In genomic region chr3:126956361-126956760, GRCh38 we compare ENCODE assay signal across 24 cellular contexts. TPM values are rescaled to one million over a fixed set of nuclear protein-coding genes. Genes with fewer than 3 reads are reported as not detected.
DNase-seq lines count a peak whose midpoint lies in the region; ATAC-seq and TF ChIP-seq lines count a peak whose summit lies in the region.
"Had no signal": no experiment of that assay in that cellular context is flagged by ENCODE, and none has a peak within 500 bp of the region (broad histone marks: within the 10 kb centered on the region; RNA-seq: fewer than 3 reads in every experiment).

No MANE protein-coding gene starts in this region.

- no peaks in the 10 kb centered on the region for H3K79me2 ChIP-seq in GM23248 (ENCODE audit: insufficient read depth)

- CTCF ChIA-PET in RWPE1 (lab: Yijun Ruan, JAX), result interaction anchor here (0.6 kb wide), 1 partner anchor 44 kb away, joined by 4 read pairs; no protein-coding TSS in a partner anchor

- H3K36me3 Mint-ChIP-seq in glutamatergic neuron (ENCODE audit: unreplicated experiment), result no peaks in the 10 kb centered on the region
- H3K36me3 Mint-ChIP-seq in stimulated activated naive B cell treated with anti-CD40 and anti-IgM and Interleukin-4, amounts not matched to agents 10 μg/mL and 1 μg/mL and 100 μg/mL, for 72 hours, result peaks cover 5 to 30% of the 10 kb centered on the region in 2 donors
- H3K36me3 Mint-ChIP-seq: activated naive CD8-positive, alpha-beta T cell treated with anti-CD3 and anti-CD28 coated beads, Interleukin-2, amount 10 ng/mL, durations not matched to agents 7 days and 5 days; CD14-positive monocyte; natural killer cell had no signal

- in situ Hi-C loops in GM23248 (cut with MboI), result no loop called here

- peaks cover 11% of the 10 kb centered on the region for H3K27me3 Mint-ChIP-seq in glutamatergic neuron (ENCODE audit: unreplicated experiment)
- H3K27me3 Mint-ChIP-seq in stimulated activated naive B cell treated with anti-CD40 and anti-IgM and Interleukin-4, amounts not matched to agents 10 μg/mL and 1 μg/mL and 100 μg/mL, for 72 hours, result no peaks in the 10 kb centered on the region
- H3K27me3 Mint-ChIP-seq: activated naive CD8-positive, alpha-beta T cell treated with anti-CD3 and anti-CD28 coated beads, Interleukin-2, amount 10 ng/mL, durations not matched to agents 7 days and 5 days had no signal

- no peaks in the 10 kb centered on the region for H3K27me3 ChIP-seq in GM23248 (replicated peaks; ENCODE audit: insufficient read depth)
- H3K27me3 ChIP-seq: dorsolateral prefrontal cortex, transverse colon had no signal

- no peak overlapping the region for H3K4me2 ChIP-seq in GM23248 (ENCODE audit: unreplicated experiment)

- H4K20me1 ChIP-seq in GM23248 (ENCODE audit: insufficient read depth), result no peaks in the 10 kb centered on the region

- H3K9ac ChIP-seq in GM23248, result no peak overlapping the region

- no peaks in the 10 kb centered on the region for H3K36me3 ChIP-seq in GM23248 (ENCODE audit: low read depth)
- H3K36me3 ChIP-seq: transverse colon had no signal

- TF ChIP-seq CTCF in RWPE1 (conservative IDR thresholded peaks at IDR 0.05; ENCODE audit: low read depth), result no peak
- TF ChIP-seq CTCF in glutamatergic neuron (IDR thresholded peaks at IDR 0.05; ENCODE audit: partially characterized antibody, unreplicated experiment), result no peak

- H3K27ac Mint-ChIP-seq in glutamatergic neuron (ENCODE audit: unreplicated experiment), result no peak overlapping the region
- H3K27ac Mint-ChIP-seq in stimulated activated naive B cell treated with anti-CD40 and anti-IgM and Interleukin-4, amounts not matched to agents 10 μg/mL and 1 μg/mL and 100 μg/mL, for 72 hours, result peak overlapping the region; percentile 75
- H3K27ac Mint-ChIP-seq: activated CD8-positive, alpha-beta T cell treated with anti-CD3 and anti-CD28 coated beads, Interleukin-2, amount 10 ng/mL, durations not matched to agents 7 days and 5 days; activated naive CD8-positive, alpha-beta T cell treated with anti-CD3 and anti-CD28 coated beads, Interleukin-2, amount 10 ng/mL, durations not matched to agents 7 days and 5 days; CD14-positive monocyte; natural killer cell had no signal

- no peaks in the 10 kb centered on the region for H3K9me3 ChIP-seq in GM23248 (ENCODE audit: low read depth)
- H3K9me3 ChIP-seq: transverse colon had no signal

- H3K4me1 Mint-ChIP-seq in glutamatergic neuron (ENCODE audit: low read depth, unreplicated experiment), result peaks cover 13% of the 10 kb centered on the region
- peaks cover 33 to 53% of the 10 kb centered on the region in 2 donors for H3K4me1 Mint-ChIP-seq in stimulated activated naive B cell treated with anti-CD40 and anti-IgM and Interleukin-4, amounts not matched to agents 10 μg/mL and 1 μg/mL and 100 μg/mL, for 72 hours
- H3K4me1 Mint-ChIP-seq: activated naive CD8-positive, alpha-beta T cell treated with anti-CD3 and anti-CD28 coated beads, Interleukin-2, amount 10 ng/mL, durations not matched to agents 7 days and 5 days; CD14-positive monocyte; natural killer cell had no signal

- H3F3A ChIP-seq in GM23248 (ENCODE audit: insufficient read depth), result no peaks in the 10 kb centered on the region

- no peak overlapping the region for H3K4me3 ChIP-seq in GM23248
- H3K4me3 ChIP-seq: dorsolateral prefrontal cortex, GM12878, SK-N-MC, transverse colon had no signal

- H3K4me1 ChIP-seq in GM23248 (ENCODE audit: insufficient read depth), result peaks cover 14% of the 10 kb centered on the region

- no peaks in the 10 kb centered on the region for H3K9me2 ChIP-seq in GM23248 (ENCODE audit: insufficient read depth)

- H3K9me3 Mint-ChIP-seq in glutamatergic neuron (ENCODE audit: unreplicated experiment), result peaks cover 6% of the 10 kb centered on the region
- H3K9me3 Mint-ChIP-seq in stimulated activated naive B cell treated with anti-CD40 and anti-IgM and Interleukin-4, amounts not matched to agents 10 μg/mL and 1 μg/mL and 100 μg/mL, for 72 hours, result no peaks in the 10 kb centered on the region
- H3K9me3 Mint-ChIP-seq: activated naive CD8-positive, alpha-beta T cell treated with anti-CD3 and anti-CD28 coated beads, Interleukin-2, amount 10 ng/mL, durations not matched to agents 7 days and 5 days; CD14-positive monocyte; natural killer cell had no signal

- DNase-seq in NAMALWA (ENCODE audit: low spot score) (peak; percentile 46), RWPE1 (ENCODE audit: low spot score) (no peak), glutamatergic neuron (peak; percentile 3), GM23248 (no peak), GOT3 (lab: John Stamatoyannopoulos, UW) (no peak)
- DNase-seq in stimulated activated naive B cell treated with anti-CD40 and anti-IgM and Interleukin-4, amounts not matched to agents 10 μg/mL and 1 μg/mL and 100 μg/mL, for 72 hours, result no peak
- DNase-seq: activated CD8-positive, alpha-beta T cell treated with anti-CD3 and anti-CD28 coated beads, Interleukin-2, amount 10 ng/mL, durations not matched to agents 7 days and 5 days; activated effector memory CD4-positive, alpha-beta T cell treated with anti-CD3 and anti-CD28 coated beads, Interleukin-2, amount 50 U/mL, for 16 hours; activated naive CD8-positive, alpha-beta T cell treated with anti-CD3 and anti-CD28 coated beads, Interleukin-2, amount 10 ng/mL, durations not matched to agents 7 days and 5 days; midbrain; natural killer cell; NCI-H1092; NCI-H187 treated with DMSO at 0.1 percent for 48 hours; NCI-H2227 treated with DMSO at 0.1 percent for 48 hours; NCI-H526 treated with DMSO at 0.1 percent for 48 hours; small intestine; stimulated activated CD4-positive, alpha-beta T cell treated with anti-CD3 and anti-CD28 coated beads, Interleukin-2, amount 100 ng/mL, for 24 hours; T-helper 2 cell; transverse colon had no signal

- 82 to 88% methylated on average over 8 of the region's 8 CpGs for WGBS in GM23248 (ENCODE audit: low coverage in 1 of 2, low lambda C conversion rate in 2 of 2, missing lambda C conversion rate in 2 of 2), 2 experiments

- no peak overlapping the region for H2AFZ ChIP-seq in GM23248

- POLR2A ChIA-PET in RWPE1 (lab: Yijun Ruan, JAX; ENCODE audit: low non-redundant PET), result no interaction called here

- ATAC-seq in stimulated activated naive B cell treated with anti-CD40 and anti-IgM and Interleukin-4, amounts not matched to agents 10 μg/mL and 1 μg/mL and 100 μg/mL, for 72 hours (replicated peaks), result no peak
- no peak for ATAC-seq in HG03520 (IDR thresholded peaks at IDR 0.05; ENCODE audit: unreplicated experiment)
- ATAC-seq: activated CD8-positive, alpha-beta T cell treated with anti-CD3 and anti-CD28 coated beads, Interleukin-2, amount 10 ng/mL, durations not matched to agents 7 days and 5 days; GM12878; natural killer cell had no signal

- H3K27ac ChIP-seq in RWPE1, result peak overlapping the region; percentile 88
- H3K27ac ChIP-seq in GM23248, result no peak overlapping the region
- H3K27ac ChIP-seq: dorsolateral prefrontal cortex, SK-N-MC, transverse colon had no signal

- no peak overlapping the region for H3K4me3 Mint-ChIP-seq in glutamatergic neuron (ENCODE audit: unreplicated experiment)
- no peak overlapping the region for H3K4me3 Mint-ChIP-seq in stimulated activated naive B cell treated with anti-CD40 and anti-IgM and Interleukin-4, amounts not matched to agents 10 μg/mL and 1 μg/mL and 100 μg/mL, for 72 hours
- H3K4me3 Mint-ChIP-seq: activated CD8-positive, alpha-beta T cell treated with anti-CD3 and anti-CD28 coated beads, Interleukin-2, amount 10 ng/mL, durations not matched to agents 7 days and 5 days; activated naive CD8-positive, alpha-beta T cell treated with anti-CD3 and anti-CD28 coated beads, Interleukin-2, amount 10 ng/mL, durations not matched to agents 7 days and 5 days; CD14-positive monocyte; natural killer cell had no signal

RNA-seq across cellular contexts. Expression of gene PLXNA1, which starts 26.6 kb away (rescaled TPM):
- total RNA-seq in glutamatergic neuron (ENCODE audit: unreplicated experiment), result 110 TPM
- 84.7 and 86.1 TPM in 2 replicates for total RNA-seq in GM23248 (2014; rRNA removed; shearing (Covaris generic))
- polyA plus RNA-seq in GM23248 (2016; fragmentation: Nextera tagmentation; extraction: Ambion mirVana), result 12.4 and 13.4 TPM in 2 replicates
- polyA plus RNA-seq: CD14-positive monocyte had no signal

Comparison
In these comparisons a context has a peak if more than half of its experiments do, and no peak if none do; other contexts are left out.
1. DNase-seq: peak in NAMALWA (single experiment) and glutamatergic neuron (single experiment); none in RWPE1 (single experiment), stimulated activated naive B cell treated with anti-CD40 and anti-IgM and Interleukin-4, amounts not matched to agents 10 μg/mL and 1 μg/mL and 100 μg/mL, for 72 hours (single experiment), GM23248 (single experiment) and GOT3 (single experiment).